In the genomic region with DNA sequence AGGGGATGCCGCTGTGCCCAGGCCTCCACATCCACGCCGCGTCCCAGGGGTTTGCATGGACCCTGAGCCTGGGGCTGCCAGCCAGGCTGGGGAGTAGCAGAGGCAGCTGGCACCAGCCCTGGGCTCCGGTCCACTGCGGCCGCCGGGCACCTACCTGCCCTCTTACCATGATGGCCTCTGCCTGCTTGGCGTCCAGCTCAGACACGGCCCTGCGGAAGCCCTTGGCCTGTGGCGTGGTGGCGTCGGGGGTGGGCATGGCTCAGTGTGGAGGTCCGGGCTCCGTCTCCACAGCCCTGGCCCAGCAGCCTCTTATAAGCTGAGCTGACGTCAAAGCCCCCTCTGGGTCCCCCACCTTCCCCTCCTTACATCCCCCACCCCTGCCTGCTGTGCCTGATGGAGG, we compare ENCODE assay signal across 33 cellular contexts. TPM values are rescaled to one million over a fixed set of nuclear protein-coding genes. Genes with fewer than 3 reads are reported as not detected.
"Had no signal": no experiment of that assay in that cellular context is flagged by ENCODE, and none has a peak within 500 bp of the region (broad histone marks: within the 10 kb centered on the region; RNA-seq: fewer than 3 reads in every experiment).

A gene (minus strand): TSS at position 285 of the 400 bp plus-strand sequence. CDS start 29 bp downstream, at position 256.

- H2AFZ ChIP-seq: PC-9 had no signal

- H3K4me3 Mint-ChIP-seq: activated CD4-positive, alpha-beta T cell treated with anti-CD3 and anti-CD28 coated beads, Interleukin-2, amount 10 ng/mL, durations not matched to agents 24 days and 14 days; activated CD8-positive, alpha-beta T cell treated with anti-CD3 and anti-CD28 coated beads for 36 hours; activated naive CD4-positive, alpha-beta T cell treated with anti-CD3 and anti-CD28 coated beads, Interleukin-2, amount 50 U/mL, for 24 hours; activated naive CD8-positive, alpha-beta T cell treated with anti-CD3 and anti-CD28 coated beads, Interleukin-2, amount 10 ng/mL, durations not matched to agents 7 days and 5 days; activated T-cell treated with anti-CD3 and anti-CD28 coated beads, Interleukin-2, amount 50 U/mL, for 72 hours; T-helper 1 cell treated with Interleukin-12 subunit alpha and Interleukin-12 subunit beta and Interleukin-4 antibody, amounts not matched to agents 30 μg/mL and 1 μg/mL, for 36 hours; T-helper 2 cell treated with Interferon-gamma antibody and Interleukin-4, amounts not matched to agents 5 μg/mL and 100 μg/mL, for 36 hours had no signal

- H3K27ac Mint-ChIP-seq: activated CD4-positive, alpha-beta T cell treated with anti-CD3 and anti-CD28 coated beads, Interleukin-2, amount 10 ng/mL, durations not matched to agents 24 days and 14 days; activated CD8-positive, alpha-beta T cell treated with anti-CD3 and anti-CD28 coated beads for 36 hours; activated naive CD4-positive, alpha-beta T cell treated with anti-CD3 and anti-CD28 coated beads, Interleukin-2, amount 50 U/mL, for 24 hours; activated naive CD8-positive, alpha-beta T cell treated with anti-CD3 and anti-CD28 coated beads, Interleukin-2, amount 10 ng/mL, durations not matched to agents 7 days and 5 days; activated T-cell treated with anti-CD3 and anti-CD28 coated beads, Interleukin-2, amount 50 U/mL, for 72 hours; activated T-helper 2 cell treated with anti-CD3 and anti-CD28 coated beads, Interferon-gamma antibody, Interleukin-2, Interleukin-4, amounts not matched to agents 10 μg/mL and 5 μg/mL and 100 μg/mL, durations not matched to agents 14 hours and 24 hours and 36 hours; T-helper 1 cell treated with Interleukin-12 subunit alpha and Interleukin-12 subunit beta and Interleukin-4 antibody, amounts not matched to agents 30 μg/mL and 1 μg/mL, for 36 hours; T-helper 2 cell treated with Interferon-gamma antibody and Interleukin-4, amounts not matched to agents 5 μg/mL and 100 μg/mL, for 36 hours had no signal

- H3K4me2 ChIP-seq: PC-9, SK-N-SH had no signal

- H3K36me3 Mint-ChIP-seq: activated naive CD4-positive, alpha-beta T cell treated with anti-CD3 and anti-CD28 coated beads, Interleukin-2, amount 50 U/mL, for 24 hours; activated naive CD8-positive, alpha-beta T cell treated with anti-CD3 and anti-CD28 coated beads, Interleukin-2, amount 10 ng/mL, durations not matched to agents 7 days and 5 days had no signal

- H3K27me3 ChIP-seq: body of pancreas, SJCRH30 had no signal

- H3K4me3 ChIP-seq: body of pancreas, breast epithelium, PC-9, SJCRH30 had no signal

- FAIRE-seq: astrocyte, TTC549 had no signal

- H3K36me3 ChIP-seq: breast epithelium, SJCRH30 had no signal

- ATAC-seq: activated CD8-positive, alpha-beta T cell treated with anti-CD3 and anti-CD28 coated beads for 36 hours; activated T-cell treated with anti-CD3 and anti-CD28 coated beads, Interleukin-2, amount 50 U/mL, for 72 hours; body of pancreas had no signal

- H3K27me3 Mint-ChIP-seq: activated CD4-positive, alpha-beta T cell treated with anti-CD3 and anti-CD28 coated beads, Interleukin-2, amount 10 ng/mL, durations not matched to agents 24 days and 14 days; activated naive CD4-positive, alpha-beta T cell treated with anti-CD3 and anti-CD28 coated beads, Interleukin-2, amount 50 U/mL, for 24 hours; activated naive CD8-positive, alpha-beta T cell treated with anti-CD3 and anti-CD28 coated beads, Interleukin-2, amount 10 ng/mL, durations not matched to agents 7 days and 5 days had no signal

- H3K9me3 Mint-ChIP-seq: activated CD4-positive, alpha-beta T cell treated with anti-CD3 and anti-CD28 coated beads, Interleukin-2, amount 10 ng/mL, durations not matched to agents 24 days and 14 days; activated CD8-positive, alpha-beta T cell treated with anti-CD3 and anti-CD28 coated beads for 36 hours; activated naive CD4-positive, alpha-beta T cell treated with anti-CD3 and anti-CD28 coated beads, Interleukin-2, amount 50 U/mL, for 24 hours; activated naive CD8-positive, alpha-beta T cell treated with anti-CD3 and anti-CD28 coated beads, Interleukin-2, amount 10 ng/mL, durations not matched to agents 7 days and 5 days; activated T-cell treated with anti-CD3 and anti-CD28 coated beads, Interleukin-2, amount 50 U/mL, for 72 hours; activated T-helper 2 cell treated with anti-CD3 and anti-CD28 coated beads, Interferon-gamma antibody, Interleukin-2, Interleukin-4, amounts not matched to agents 10 μg/mL and 5 μg/mL and 100 μg/mL, durations not matched to agents 14 hours and 24 hours and 36 hours; T-helper 1 cell treated with Interleukin-12 subunit alpha and Interleukin-12 subunit beta and Interleukin-4 antibody, amounts not matched to agents 30 μg/mL and 1 μg/mL, for 36 hours; T-helper 2 cell treated with Interferon-gamma antibody and Interleukin-4, amounts not matched to agents 5 μg/mL and 100 μg/mL, for 36 hours had no signal

- DNase-seq: activated CD4-positive, alpha-beta T cell treated with anti-CD3 and anti-CD28 coated beads, Interleukin-2, amount 10 ng/mL, durations not matched to agents 24 days and 14 days; activated CD4-positive, alpha-beta T cell treated with anti-CD3 and anti-CD28 coated beads, Interleukin-2, amount 50 U/mL, for 4 hours; activated CD8-positive, alpha-beta T cell treated with anti-CD3 and anti-CD28 coated beads for 36 hours; activated gamma-delta T cell; activated naive CD4-positive, alpha-beta T cell treated with Interleukin-2 at 50 U/mL for 16 hours; activated naive CD8-positive, alpha-beta T cell treated with anti-CD3 and anti-CD28 coated beads, Interleukin-2, amount 10 ng/mL, durations not matched to agents 7 days and 5 days; activated T-cell treated with anti-CD3 and anti-CD28 coated beads, Interleukin-2, amount 50 U/mL, for 1 hour; activated T-cell treated with anti-CD3 and anti-CD28 coated beads, Interleukin-2, amount 50 U/mL, for 72 hours; body of pancreas; Karpas-422; KBM-7; NCI-H1048; NCI-H1105 treated with DMSO at 0.1 percent for 48 hours; NCI-H1436 treated with DMSO at 0.1 percent for 48 hours; NCI-H1694 treated with DMSO at 0.1 percent for 48 hours; NCI-H2029; NCI-H510A; NCI-H526; NCI-H748 treated with DMSO at 0.1 percent for 48 hours; NK-92 treated with Interleukin-12 subunit alpha and Interleukin-12 subunit beta, amount 100 ng/mL, for 24 hours; PC-9; SHP77; SJCRH30; SK-N-SH had no signal

- H3K27ac ChIP-seq: body of pancreas, breast epithelium, PC-9, SJCRH30 had no signal

- H3K4me1 Mint-ChIP-seq: activated CD4-positive, alpha-beta T cell treated with anti-CD3 and anti-CD28 coated beads, Interleukin-2, amount 10 ng/mL, durations not matched to agents 24 days and 14 days; activated naive CD4-positive, alpha-beta T cell treated with anti-CD3 and anti-CD28 coated beads, Interleukin-2, amount 50 U/mL, for 24 hours; activated naive CD8-positive, alpha-beta T cell treated with anti-CD3 and anti-CD28 coated beads, Interleukin-2, amount 10 ng/mL, durations not matched to agents 7 days and 5 days had no signal

- H3K9me3 ChIP-seq: body of pancreas, breast epithelium, SJCRH30, SK-N-SH had no signal

- H3K9ac ChIP-seq: SK-N-SH had no signal

- H3K4me1 ChIP-seq: breast epithelium had no signal

RNA-seq across cellular contexts. Expression of the gene that starts here (rescaled TPM):
- total RNA-seq: activated CD4-positive, alpha-beta T cell treated with anti-CD3 and anti-CD28 coated beads, Interleukin-2, amount 10 ng/mL, durations not matched to agents 24 days and 14 days; activated CD8-positive, alpha-beta memory T cell treated with anti-CD3 and anti-CD28 coated beads for 36 hours; activated CD8-positive, alpha-beta T cell treated with anti-CD3 and anti-CD28 coated beads for 36 hours; activated naive CD8-positive, alpha-beta T cell treated with anti-CD3 and anti-CD28 coated beads, Interleukin-2, amount 10 ng/mL, durations not matched to agents 7 days and 5 days; activated T-cell treated with anti-CD3 and anti-CD28 coated beads, Interleukin-2, amount 50 U/mL, for 72 hours; activated T-helper 2 cell treated with anti-CD3 and anti-CD28 coated beads, Interferon-gamma antibody, Interleukin-2, Interleukin-4, amounts not matched to agents 10 μg/mL and 5 μg/mL and 100 μg/mL, durations not matched to agents 14 hours and 24 hours and 36 hours; astrocyte; breast epithelium; cardiac septum; SJCRH30 had no signal
- polyA plus RNA-seq: SK-N-SH had no signal
